In genomic region chr20:33169176-33169794, GRCh38 we compare ENCODE assay signal across 9 cellular contexts. TPM values are rescaled to one million over a fixed set of nuclear protein-coding genes. Genes with fewer than 3 reads are reported as not detected.
A peak's percentile ranks its signal among the peaks of the same experiment; 100 is the strongest.
DNase-seq lines count a peak whose midpoint lies in the region; ATAC-seq and TF ChIP-seq lines count a peak whose summit lies in the region.
"Had no signal": no experiment of that assay in that cellular context is flagged by ENCODE, and none has a peak within 500 bp of the region (broad histone marks: within the 10 kb centered on the region; RNA-seq: fewer than 3 reads in every experiment).

No MANE protein-coding gene starts in this region.

- CTCF ChIA-PET in WTC11 (lab: Charles Lee): interaction anchor here (0.6 kb wide), 1 partner anchor 43 kb away, joined by 3 read pairs; no protein-coding TSS in a partner anchor

- no peak overlapping the region for H3K4me3 Mint-ChIP-seq in WTC11

- DNase-seq in AML-193 (lab: John Stamatoyannopoulos, UW) (peak; percentile 5 to 26), WTC11 (ENCODE audit: low spot score) (peak; percentile 70), DMS79 (lab: John Stamatoyannopoulos, UW) (no peak), suprapubic skin (ENCODE audit: low spot score in 2 of 2) (no peak)
- DNase-seq: activated effector memory CD4-positive, alpha-beta T cell treated with Interleukin-2 at 50 U/mL for 16 hours had no signal

- TF ChIP-seq EP300 in suprapubic skin (IDR thresholded peaks at IDR 0.05): no peak

- H3K4me1 ChIP-seq in liver (ENCODE audit: control insufficient read depth in 4 of 4, insufficient read depth in 4 of 4, low read length in 3 of 4) (no peaks in the 10 kb centered on the region), suprapubic skin (no peaks in the 10 kb centered on the region)

- no peak overlapping the region for H3K9ac ChIP-seq in liver (ENCODE audit: low read depth in 1 of 2, low read length in 2 of 2)

- H3K27ac ChIP-seq in liver (ENCODE audit: low read depth in 1 of 2, low read length in 2 of 2) (no peak overlapping the region), suprapubic skin (no peak overlapping the region)

- H3K9me3 ChIP-seq in liver (ENCODE audit: control insufficient read depth in 4 of 4, low read length in 3 of 4): peaks cover 3 to 15% (median 6%) of the 10 kb centered on the region in 4 donors
- no peaks in the 10 kb centered on the region for H3K9me3 ChIP-seq in suprapubic skin

- no peak for TF ChIP-seq POLR2A in suprapubic skin (IDR thresholded peaks at IDR 0.05)

- TF ChIP-seq CTCF in GM12874 (IDR thresholded peaks at IDR 0.05; ENCODE audit: insufficient read depth, low read depth, low read length) (peak; percentile 44; the same call in 1 of the 2 replicates), WTC11 (IDR thresholded peaks at IDR 0.05) (peak; percentile 64), liver (IDR thresholded peaks at IDR 0.05; ENCODE audit: low read depth, low read length, missing input control) (peak; percentile 10), suprapubic skin (IDR thresholded peaks at IDR 0.05) (peak in 1 of 2 donors; percentile 5)

- POLR2A ChIA-PET in WTC11 (lab: Charles Lee): no interaction called here

- peaks cover 7% of the 10 kb centered on the region for H3K36me3 Mint-ChIP-seq in WTC11

- H3K27me3 ChIP-seq in liver (ENCODE audit: control insufficient read depth in 4 of 4, insufficient read depth in 4 of 4, low read length in 3 of 4) (no peaks in the 10 kb centered on the region), suprapubic skin (peaks cover 20% of the 10 kb centered on the region)

- no peak for TF ChIP-seq RAD21 in liver (IDR thresholded peaks at IDR 0.05)

- peaks cover 33% of the 10 kb centered on the region for H3K9me3 Mint-ChIP-seq in WTC11

- peaks cover 10% of the 10 kb centered on the region for H3K27me3 Mint-ChIP-seq in WTC11 (ENCODE audit: low read depth)

- no peaks in the 10 kb centered on the region for H3K36me3 ChIP-seq in liver (ENCODE audit: control insufficient read depth in 4 of 4, insufficient read depth in 3 of 4, low read depth in 1 of 4, low read length in 3 of 4)
- no peaks in the 10 kb centered on the region for H3K36me3 ChIP-seq in suprapubic skin

- H3K4me3 ChIP-seq in liver (ENCODE audit: low read depth in 1 of 3, low read length in 3 of 3): no peak overlapping the region
- no peak overlapping the region for H3K4me3 ChIP-seq in suprapubic skin

- no peak overlapping the region for H3K27ac Mint-ChIP-seq in WTC11

- ATAC-seq in WTC11 (no peak), HG02938 (IDR thresholded peaks at IDR 0.05; ENCODE audit: unreplicated experiment) (no peak), HG02973 (IDR thresholded peaks at IDR 0.05; ENCODE audit: unreplicated experiment) (no peak)

- H3K4me1 Mint-ChIP-seq in WTC11: no peaks in the 10 kb centered on the region

- 51% methylated on average over 8 of the region's 8 CpGs for WGBS in liver
- 57% methylated on average over 8 of the region's 8 CpGs for WGBS in suprapubic skin

TF ChIP-seq in WTC11, 78 proteins besides CTCF, POLR2A, EP300 and RAD21:
- TF ChIP-seq ZBTB43 (CRISPR knock-in tag; IDR thresholded peaks at IDR 0.05) (no peak), ZNF416 (CRISPR knock-in tag; IDR thresholded peaks at IDR 0.05) (no peak), NR3C1 (CRISPR knock-in tag; conservative IDR thresholded peaks at IDR 0.05; ENCODE audit: low read depth) (no peak), E2F5 (CRISPR knock-in tag; IDR thresholded peaks at IDR 0.05) (no peak), FOXP1 (CRISPR knock-in tag; IDR thresholded peaks at IDR 0.05; ENCODE audit: borderline replicate concordance) (no peak), CREM (CRISPR knock-in tag; IDR thresholded peaks at IDR 0.05) (no peak), GABPB1 (CRISPR knock-in tag; IDR thresholded peaks at IDR 0.05) (no peak)

TF ChIP-seq in liver, 16 proteins besides CTCF, POLR2A, EP300 and RAD21:
- no peak for TF ChIP-seq HNF4G (IDR thresholded peaks at IDR 0.05)
- no peak for TF ChIP-seq ATF3 (IDR thresholded peaks at IDR 0.05)
- TF ChIP-seq FOXA2 (IDR thresholded peaks at IDR 0.05): no peak
- TF ChIP-seq TAF1 (conservative IDR thresholded peaks at IDR 0.05): no peak
- no peak for TF ChIP-seq YY1 (IDR thresholded peaks at IDR 0.05)
- no peak for TF ChIP-seq MAX (IDR thresholded peaks at IDR 0.05)
- no peak for TF ChIP-seq REST (IDR thresholded peaks at IDR 0.05)
- no peak for TF ChIP-seq SP1 (IDR thresholded peaks at IDR 0.05)
- TF ChIP-seq JUND (IDR thresholded peaks at IDR 0.05): no peak
- TF ChIP-seq HNF4A (conservative IDR thresholded peaks at IDR 0.05): no peak

RNA-seq across cellular contexts. Expression of gene BPIFA2, which starts 1.3 kb away (rescaled TPM):
- total RNA-seq in WTC11 (2021): not detected in 3 replicates
- not detected for total RNA-seq in liver
- not detected for polyA plus RNA-seq in liver
- not detected for total RNA-seq in suprapubic skin

RNA-seq across cellular contexts. Expression of gene BPIFA3, which starts 47.9 kb away (rescaled TPM):
- not detected in 3 replicates for total RNA-seq in WTC11 (2021)
- not detected for total RNA-seq in liver
- polyA plus RNA-seq in liver: not detected
- total RNA-seq in suprapubic skin: not detected

Comparison
In these comparisons a context has a peak if more than half of its experiments do, and no peak if none do; other contexts are left out.
1. DNase-seq: peak in AML-193 (2 of 2) and WTC11 (single experiment); none in DMS79 (single experiment) and suprapubic skin (0 of 2).